In the genomic region with DNA sequence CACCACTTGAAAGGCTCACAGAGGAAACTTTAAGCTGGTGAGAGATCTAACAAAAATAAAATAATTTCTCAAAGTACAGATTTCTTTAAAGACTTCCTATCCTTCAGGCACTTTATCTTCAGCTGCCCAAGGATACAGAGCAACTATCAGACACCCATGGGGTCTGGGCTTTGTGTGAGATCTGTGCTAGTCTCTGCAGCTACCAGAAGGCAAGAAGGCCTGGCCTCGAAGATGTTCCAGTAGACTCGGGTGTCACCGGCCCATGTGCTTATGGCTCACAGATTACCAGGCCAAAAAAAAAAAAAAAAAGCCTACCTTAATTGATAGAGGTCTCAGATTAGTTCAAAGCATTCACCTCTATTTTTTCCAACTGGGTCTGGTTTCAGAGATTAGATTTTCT, we compare ENCODE assay signal across 16 cellular contexts.
"Had no signal": no experiment of that assay in that cellular context is flagged by ENCODE, and none has a peak within 500 bp of the region (broad histone marks: within the 10 kb centered on the region; RNA-seq: fewer than 3 reads in every experiment).

No MANE protein-coding gene starts in this region.

- H3K36me3 ChIP-seq: cardiac muscle cell, heart right ventricle, right atrium auricular region, tibial artery had no signal

- DNase-seq: cerebellar nuclear complex; dermis blood vessel endothelial cell; heart right ventricle; islet precursor cell; mammary epithelial cell; naive thymus-derived CD4-positive, alpha-beta T cell; nephron progenitor cell; psoas muscle; small intestine; stimulated activated CD4-positive, alpha-beta T cell treated with anti-CD3 and anti-CD28 coated beads, Interleukin-12 subunit alpha, Interleukin-12 subunit beta, amount 100 ng/mL, for 4 hours; stimulated activated CD4-positive, alpha-beta T cell treated with anti-CD3 and anti-CD28 coated beads, Interleukin-2, amount 100 ng/mL, for 48 hours; stimulated activated naive CD4-positive, alpha-beta T cell treated with Interleukin-2 at 50 U/mL for 16 hours; tibial artery had no signal

- H3K9me3 ChIP-seq: heart right ventricle, psoas muscle, right atrium auricular region, tibial artery had no signal

- H3K27me3 ChIP-seq: cardiac muscle cell had no signal

- H3K27ac ChIP-seq: cardiac muscle cell, heart right ventricle, psoas muscle, right atrium auricular region, tibial artery had no signal

- H3K4me3 ChIP-seq: cardiac muscle cell, heart right ventricle, psoas muscle, right atrium auricular region, tibial artery had no signal

- H3K4me1 ChIP-seq: psoas muscle, right atrium auricular region had no signal

- ATAC-seq: heart right ventricle; left lobe of liver; naive thymus-derived CD4-positive, alpha-beta T cell; psoas muscle had no signal
